ENCODE assay signal across 1 cellular context in the genomic region with DNA sequence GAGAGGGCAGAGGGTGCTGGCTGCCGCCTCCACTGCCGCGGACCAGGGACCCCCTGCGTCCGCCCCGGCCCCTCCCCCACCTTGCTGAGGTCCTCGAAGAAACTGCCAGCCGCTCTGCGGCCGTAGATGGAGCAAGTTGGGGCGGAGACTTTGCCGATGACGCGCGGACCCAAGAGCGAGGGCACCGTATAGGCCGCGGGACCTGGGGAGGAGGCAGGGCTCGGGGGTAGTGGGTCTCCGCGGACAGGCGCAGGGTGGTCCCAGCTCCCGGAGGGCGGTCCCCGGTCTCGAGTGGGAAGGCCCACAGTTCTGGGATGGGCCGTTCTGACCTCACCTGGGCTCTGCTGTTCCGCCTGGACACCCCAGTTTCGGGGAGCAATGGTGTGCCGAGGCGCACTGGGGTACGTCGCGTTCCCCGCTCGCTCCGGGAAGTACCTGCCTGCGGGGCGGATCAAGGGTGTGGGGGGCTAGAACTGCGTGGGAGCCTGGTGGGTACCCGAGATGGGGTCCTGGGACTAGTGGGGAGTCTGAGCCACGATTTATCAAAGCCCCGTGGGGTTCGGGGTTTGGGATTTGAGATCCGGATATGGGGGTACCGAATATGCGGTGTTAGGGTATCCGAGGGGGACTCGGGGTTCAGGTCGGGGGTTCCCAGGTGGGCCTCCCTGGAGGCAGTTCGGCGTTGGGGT.
TF ChIP-seq lines count a peak whose summit lies in the region.

No MANE protein-coding gene starts in this region.

TF ChIP-seq in HepG2, 621 proteins besides CTCF, POLR2A, EP300 and RAD21 (continued from another document and continues in another):
- TF ChIP-seq ZNF687 (CRISPR knock-in tag; IDR thresholded peaks at IDR 0.05) (peak; percentile 55; the same call in 1 of the 2 replicates), HIC2 (CRISPR knock-in tag; IDR thresholded peaks at IDR 0.05; ENCODE audit: low read depth) (no peak), ZNF260 (CRISPR knock-in tag; IDR thresholded peaks at IDR 0.05; ENCODE audit: borderline replicate concordance, low read depth) (no peak), SNRNP70 (IDR thresholded peaks at IDR 0.05; ENCODE audit: low read depth, low read length) (no peak), ZSCAN9 (CRISPR knock-in tag; IDR thresholded peaks at IDR 0.05; ENCODE audit: borderline replicate concordance) (no peak), ZFP1 (CRISPR knock-in tag; IDR thresholded peaks at IDR 0.05) (no peak), ZBTB40 (IDR thresholded peaks at IDR 0.05) (no peak), ZBTB40 (CRISPR knock-in tag; IDR thresholded peaks at IDR 0.05) (no peak; the same call in 1 of the 2 replicates), ZNF678 (CRISPR knock-in tag; IDR thresholded peaks at IDR 0.05) (no peak), CENPT (CRISPR knock-in tag; IDR thresholded peaks at IDR 0.05; ENCODE audit: low read depth) (no peak; the same call in 1 of the 2 replicates), TBX2 (CRISPR knock-in tag; IDR thresholded peaks at IDR 0.05; ENCODE audit: borderline replicate concordance) (no peak; the same call in 1 of the 2 replicates), TBX3 (IDR thresholded peaks at IDR 0.05; ENCODE audit: borderline replicate concordance) (no peak), ZNF446 (CRISPR knock-in tag; IDR thresholded peaks at IDR 0.05) (peak; percentile 34; the same call in 1 of the 2 replicates), CBX2 (IDR thresholded peaks at IDR 0.05; ENCODE audit: low read depth, low read length) (no peak), CBX2 (CRISPR knock-in tag; IDR thresholded peaks at IDR 0.05; ENCODE audit: low read depth) (no peak), ZNF737 (CRISPR knock-in tag; IDR thresholded peaks at IDR 0.05; ENCODE audit: borderline replicate concordance) (no peak), MBD4 (IDR thresholded peaks at IDR 0.05; ENCODE audit: borderline replicate concordance, low read length) (no peak), MED1 (CRISPR knock-in tag; IDR thresholded peaks at IDR 0.05) (no peak), ZNF331 (CRISPR knock-in tag; IDR thresholded peaks at IDR 0.05) (no peak), KLF9 (CRISPR knock-in tag; IDR thresholded peaks at IDR 0.05; ENCODE audit: low read depth) (no peak), SP5 (CRISPR knock-in tag; IDR thresholded peaks at IDR 0.05; ENCODE audit: borderline replicate concordance, low read depth) (peak; percentile 54; the same call in 1 of the 2 replicates), EZH2 (conservative IDR thresholded peaks at IDR 0.05; ENCODE audit: low read depth, low read length) (no peak), PRPF4 (IDR thresholded peaks at IDR 0.05; ENCODE audit: low read depth, low read length, poor library complexity, severe bottlenecking) (no peak), PHF20 (CRISPR knock-in tag; IDR thresholded peaks at IDR 0.05) (no peak; the same call in 1 of the 2 replicates), TGIF2 (CRISPR knock-in tag; IDR thresholded peaks at IDR 0.05) (no peak), ZNF264 (CRISPR knock-in tag; IDR thresholded peaks at IDR 0.05) (no peak; the same call in 1 of the 2 replicates), ZBTB25 (CRISPR knock-in tag; IDR thresholded peaks at IDR 0.05) (no peak), ZBTB38 (CRISPR knock-in tag; IDR thresholded peaks at IDR 0.05) (no peak; the same call in 1 of the 2 replicates)
- TF ChIP-seq, protein P1, sequence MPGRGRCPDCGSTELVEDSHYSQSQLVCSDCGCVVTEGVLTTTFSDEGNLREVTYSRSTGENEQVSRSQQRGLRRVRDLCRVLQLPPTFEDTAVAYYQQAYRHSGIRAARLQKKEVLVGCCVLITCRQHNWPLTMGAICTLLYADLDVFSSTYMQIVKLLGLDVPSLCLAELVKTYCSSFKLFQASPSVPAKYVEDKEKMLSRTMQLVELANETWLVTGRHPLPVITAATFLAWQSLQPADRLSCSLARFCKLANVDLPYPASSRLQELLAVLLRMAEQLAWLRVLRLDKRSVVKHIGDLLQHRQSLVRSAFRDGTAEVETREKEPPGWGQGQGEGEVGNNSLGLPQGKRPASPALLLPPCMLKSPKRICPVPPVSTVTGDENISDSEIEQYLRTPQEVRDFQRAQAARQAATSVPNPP (CRISPR knock-in tag; IDR thresholded peaks at IDR 0.05) = no peak; the same call in 1 of the 2 replicates
- TF ChIP-seq, protein P2, sequence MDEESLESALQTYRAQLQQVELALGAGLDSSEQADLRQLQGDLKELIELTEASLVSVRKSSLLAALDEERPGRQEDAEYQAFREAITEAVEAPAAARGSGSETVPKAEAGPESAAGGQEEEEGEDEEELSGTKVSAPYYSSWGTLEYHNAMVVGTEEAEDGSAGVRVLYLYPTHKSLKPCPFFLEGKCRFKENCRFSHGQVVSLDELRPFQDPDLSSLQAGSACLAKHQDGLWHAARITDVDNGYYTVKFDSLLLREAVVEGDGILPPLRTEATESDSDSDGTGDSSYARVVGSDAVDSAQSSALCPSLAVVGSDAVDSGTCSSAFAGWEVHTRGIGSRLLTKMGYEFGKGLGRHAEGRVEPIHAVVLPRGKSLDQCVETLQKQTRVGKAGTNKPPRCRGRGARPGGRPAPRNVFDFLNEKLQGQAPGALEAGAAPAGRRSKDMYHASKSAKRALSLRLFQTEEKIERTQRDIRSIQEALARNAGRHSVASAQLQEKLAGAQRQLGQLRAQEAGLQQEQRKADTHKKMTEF (CRISPR knock-in tag; IDR thresholded peaks at IDR 0.05) = no peak
